1 cellular context compared by ENCODE assay signal in the genomic region with DNA sequence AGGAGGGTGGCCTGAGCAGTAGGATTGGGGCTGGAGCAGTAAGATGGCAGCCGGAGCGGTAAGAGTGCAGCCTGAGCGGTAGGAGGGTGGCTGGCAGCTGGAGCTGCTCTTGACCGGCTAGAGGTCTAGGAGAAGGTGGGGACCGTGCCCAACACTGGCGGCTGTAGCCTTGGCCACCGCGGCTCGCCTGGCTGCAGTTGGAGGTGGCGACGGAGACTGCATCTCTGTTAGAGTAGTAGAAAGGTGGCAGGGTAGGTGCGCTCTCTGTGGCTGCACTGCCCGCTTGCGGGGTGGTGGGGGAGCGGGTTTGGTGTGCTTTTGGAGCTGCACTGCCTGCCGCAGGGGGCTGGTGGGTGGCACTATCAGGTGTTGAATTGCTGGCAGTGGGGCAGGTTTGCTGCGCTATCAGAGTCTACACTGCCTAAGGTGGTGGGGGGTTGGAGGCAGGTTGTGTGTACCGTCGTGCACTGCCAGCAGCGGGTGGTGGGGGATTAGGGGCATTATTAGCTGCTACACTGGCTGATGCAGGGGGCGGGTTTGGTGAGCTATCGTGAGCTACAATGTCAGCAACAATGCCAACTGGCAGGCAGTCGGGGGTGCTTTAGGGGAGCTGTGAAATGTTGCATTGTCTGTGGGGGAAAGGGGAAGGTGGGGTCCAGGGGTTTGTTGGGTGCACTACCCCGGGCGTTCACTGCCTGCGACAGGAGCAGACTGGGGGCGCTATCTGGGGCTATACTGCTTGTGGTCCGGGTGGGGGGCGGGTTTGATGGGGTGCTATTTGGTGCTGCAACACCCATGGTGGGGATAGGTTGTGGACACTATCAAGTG.
TF ChIP-seq lines count a peak whose summit lies in the region.

No MANE protein-coding gene starts in this region.

TF ChIP-seq in GM23338, 12 proteins besides CTCF, POLR2A, EP300 and RAD21 (continued from another document):
- TF ChIP-seq, protein P1, sequence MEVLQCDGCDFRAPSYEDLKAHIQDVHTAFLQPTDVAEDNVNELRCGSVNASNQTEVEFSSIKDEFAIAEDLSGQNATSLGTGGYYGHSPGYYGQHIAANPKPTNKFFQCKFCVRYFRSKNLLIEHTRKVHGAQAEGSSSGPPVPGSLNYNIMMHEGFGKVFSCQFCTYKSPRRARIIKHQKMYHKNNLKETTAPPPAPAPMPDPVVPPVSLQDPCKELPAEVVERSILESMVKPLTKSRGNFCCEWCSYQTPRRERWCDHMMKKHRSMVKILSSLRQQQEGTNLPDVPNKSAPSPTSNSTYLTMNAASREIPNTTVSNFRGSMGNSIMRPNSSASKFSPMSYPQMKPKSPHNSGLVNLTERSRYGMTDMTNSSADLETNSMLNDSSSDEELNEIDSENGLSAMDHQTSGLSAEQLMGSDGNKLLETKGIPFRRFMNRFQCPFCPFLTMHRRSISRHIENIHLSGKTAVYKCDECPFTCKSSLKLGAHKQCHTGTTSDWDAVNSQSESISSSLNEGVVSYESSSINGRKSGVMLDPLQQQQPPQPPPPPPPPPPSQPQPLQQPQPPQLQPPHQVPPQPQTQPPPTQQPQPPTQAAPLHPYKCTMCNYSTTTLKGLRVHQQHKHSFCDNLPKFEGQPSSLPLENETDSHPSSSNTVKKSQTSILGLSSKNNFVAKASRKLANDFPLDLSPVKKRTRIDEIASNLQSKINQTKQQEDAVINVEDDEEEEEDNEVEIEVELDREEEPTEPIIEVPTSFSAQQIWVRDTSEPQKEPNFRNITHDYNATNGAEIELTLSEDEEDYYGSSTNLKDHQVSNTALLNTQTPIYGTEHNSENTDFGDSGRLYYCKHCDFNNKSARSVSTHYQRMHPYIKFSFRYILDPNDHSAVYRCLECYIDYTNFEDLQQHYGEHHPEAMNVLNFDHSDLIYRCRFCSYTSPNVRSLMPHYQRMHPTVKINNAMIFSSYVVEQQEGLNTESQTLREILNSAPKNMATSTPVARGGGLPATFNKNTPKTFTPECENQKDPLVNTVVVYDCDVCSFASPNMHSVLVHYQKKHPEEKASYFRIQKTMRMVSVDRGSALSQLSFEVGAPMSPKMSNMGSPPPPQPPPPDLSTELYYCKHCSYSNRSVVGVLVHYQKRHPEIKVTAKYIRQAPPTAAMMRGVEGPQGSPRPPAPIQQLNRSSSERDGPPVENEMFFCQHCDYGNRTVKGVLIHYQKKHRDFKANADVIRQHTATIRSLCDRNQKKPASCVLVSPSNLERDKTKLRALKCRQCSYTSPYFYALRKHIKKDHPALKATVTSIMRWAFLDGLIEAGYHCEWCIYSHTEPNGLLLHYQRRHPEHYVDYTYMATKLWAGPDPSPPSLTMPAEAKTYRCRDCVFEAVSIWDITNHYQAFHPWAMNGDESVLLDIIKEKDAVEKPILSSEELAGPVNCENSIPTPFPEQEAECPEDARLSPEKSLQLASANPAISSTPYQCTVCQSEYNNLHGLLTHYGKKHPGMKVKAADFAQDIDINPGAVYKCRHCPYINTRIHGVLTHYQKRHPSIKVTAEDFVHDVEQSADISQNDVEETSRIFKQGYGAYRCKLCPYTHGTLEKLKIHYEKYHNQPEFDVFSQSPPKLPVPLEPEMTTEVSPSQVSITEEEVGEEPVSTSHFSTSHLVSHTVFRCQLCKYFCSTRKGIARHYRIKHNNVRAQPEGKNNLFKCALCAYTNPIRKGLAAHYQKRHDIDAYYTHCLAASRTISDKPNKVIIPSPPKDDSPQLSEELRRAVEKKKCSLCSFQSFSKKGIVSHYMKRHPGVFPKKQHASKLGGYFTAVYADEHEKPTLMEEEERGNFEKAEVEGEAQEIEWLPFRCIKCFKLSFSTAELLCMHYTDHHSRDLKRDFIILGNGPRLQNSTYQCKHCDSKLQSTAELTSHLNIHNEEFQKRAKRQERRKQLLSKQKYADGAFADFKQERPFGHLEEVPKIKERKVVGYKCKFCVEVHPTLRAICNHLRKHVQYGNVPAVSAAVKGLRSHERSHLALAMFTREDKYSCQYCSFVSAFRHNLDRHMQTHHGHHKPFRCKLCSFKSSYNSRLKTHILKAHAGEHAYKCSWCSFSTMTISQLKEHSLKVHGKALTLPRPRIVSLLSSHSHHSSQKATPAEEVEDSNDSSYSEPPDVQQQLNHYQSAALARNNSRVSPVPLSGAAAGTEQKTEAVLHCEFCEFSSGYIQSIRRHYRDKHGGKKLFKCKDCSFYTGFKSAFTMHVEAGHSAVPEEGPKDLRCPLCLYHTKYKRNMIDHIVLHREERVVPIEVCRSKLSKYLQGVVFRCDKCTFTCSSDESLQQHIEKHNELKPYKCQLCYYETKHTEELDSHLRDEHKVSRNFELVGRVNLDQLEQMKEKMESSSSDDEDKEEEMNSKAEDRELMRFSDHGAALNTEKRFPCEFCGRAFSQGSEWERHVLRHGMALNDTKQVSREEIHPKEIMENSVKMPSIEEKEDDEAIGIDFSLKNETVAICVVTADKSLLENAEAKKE (CRISPR knock-in tag; IDR thresholded peaks at IDR 0.05) = no peak
- TF ChIP-seq ETS1 (IDR thresholded peaks at IDR 0.05) (no peak), ZNF114 (CRISPR knock-in tag; IDR thresholded peaks at IDR 0.05) (no peak), POLR2AphosphoS5 (IDR thresholded peaks at IDR 0.05; ENCODE audit: low read depth) (no peak), EZH2phosphoT487 (IDR thresholded peaks at IDR 0.05; ENCODE audit: unreplicated experiment) (no peak), ZNF331 (CRISPR knock-in tag; IDR thresholded peaks at IDR 0.05; ENCODE audit: low read depth) (no peak)
